In genomic region chr7:140688341-140688740, GRCh38 we compare ENCODE assay signal across 21 cellular contexts. TPM values are rescaled to one million over a fixed set of nuclear protein-coding genes. Genes with fewer than 3 reads are reported as not detected.
DNase-seq lines count a peak whose midpoint lies in the region; ATAC-seq and TF ChIP-seq lines count a peak whose summit lies in the region.
"Had no signal": no experiment of that assay in that cellular context is flagged by ENCODE, and none has a peak within 500 bp of the region (broad histone marks: within the 10 kb centered on the region; RNA-seq: fewer than 3 reads in every experiment).

No MANE protein-coding gene starts in this region.

- DNase-seq in cardiac septum (ENCODE audit: low spot score) (peak; percentile 46), heart left ventricle (no peak), H9 (no peak), mesenteric fat pad (ENCODE audit: low spot score) (peak; percentile 60), spleen (peak; percentile 49), cerebellum (ENCODE audit: low spot score) (no peak)
- DNase-seq in stimulated activated naive CD4-positive, alpha-beta T cell (lab: John Stamatoyannopoulos, UW), result no peak
- DNase-seq: ACHN; BE2C; C1 segment of cervical spinal cord; CD4-positive, CD25-positive, alpha-beta regulatory T cell; CD8-positive, alpha-beta memory T cell; COR-L47; DMS 273 treated with DMSO at 0.1 percent for 48 hours; DMS53; DND-41; EL; GOT3; H7 had no signal

- no peak overlapping the region for H4K5ac ChIP-seq in H9 (ENCODE audit: insufficient read length, low read depth, low read length)

- no peak overlapping the region for H2BK20ac ChIP-seq in H9 (ENCODE audit: low read depth, low read length, poor library complexity, severe bottlenecking)

- no peak overlapping the region for H3K4me3 Mint-ChIP-seq in H9
- H3K4me3 Mint-ChIP-seq: CD4-positive, CD25-positive, alpha-beta regulatory T cell; CD8-positive, alpha-beta memory T cell had no signal

- no peak overlapping the region for H3K14ac ChIP-seq in H9 (ENCODE audit: insufficient read depth, low read length)

- H3K4ac ChIP-seq in H9 (ENCODE audit: low read depth, low read length), result no peak overlapping the region

- H2BK12ac ChIP-seq in H9 (ENCODE audit: insufficient read length, low read depth, low read length), result no peak overlapping the region

- no peak overlapping the region for H3T11ph ChIP-seq in H9 (ENCODE audit: low read length)

- H2BK15ac ChIP-seq in H9 (ENCODE audit: low read depth, low read length), result no peak overlapping the region

- no peak overlapping the region for H3K4me3 ChIP-seq in heart left ventricle
- no peak overlapping the region for H3K4me3 ChIP-seq in spleen

- no peak overlapping the region for H2AFZ ChIP-seq in H9 (ENCODE audit: low read length)

- H2AK5ac ChIP-seq in H9 (ENCODE audit: insufficient read length, low read length), result no peak overlapping the region

- H3K27ac Mint-ChIP-seq in H9, result peak overlapping the region in 2 of 3 experiments; percentile 39 to 86; a peak in 3 of 7 replicates
- H3K27ac Mint-ChIP-seq: CD4-positive, CD25-positive, alpha-beta regulatory T cell had no signal

- TF ChIP-seq POLR2A in heart left ventricle (IDR thresholded peaks at IDR 0.05), result no peak
- TF ChIP-seq POLR2A in spleen (IDR thresholded peaks at IDR 0.05), result no peak

- no peak overlapping the region for H3K4me2 ChIP-seq in H9 (ENCODE audit: insufficient read depth, insufficient read length, low read length)

- H3K36me3 ChIP-seq in heart left ventricle (peaks cover 0 to 60% (median 41%) of the 10 kb centered on the region in 9 donors), spleen (peaks cover 0 to 100% (median 34%) of the 10 kb centered on the region in 6 donors)
- H3K36me3 ChIP-seq: BE2C had no signal

- H3K23me2 ChIP-seq in H9 (ENCODE audit: insufficient read length, low read depth, low read length, poor library complexity, severe bottlenecking), result no peaks in the 10 kb centered on the region

- no peaks in the 10 kb centered on the region for H3K79me2 ChIP-seq in H9 (ENCODE audit: insufficient read depth, low read length)

- peaks cover 0 to 7% of the 10 kb centered on the region in 2 experiments; a peak in 2 of 4 replicates for H3K4me1 Mint-ChIP-seq in H9
- H3K4me1 Mint-ChIP-seq: CD4-positive, CD25-positive, alpha-beta regulatory T cell; CD8-positive, alpha-beta memory T cell had no signal

- H3K79me1 ChIP-seq in H9 (ENCODE audit: insufficient read depth, low read depth, low read length, poor library complexity, severe bottlenecking), result no peaks in the 10 kb centered on the region

- WGBS in heart left ventricle, 4 donors, result 89 to 94% (median 94%) methylated on average over 6 of the region's 6 CpGs
- no CpG with 5 or more reads among the region's 6 CpGs for WGBS in H9 (ENCODE audit: extremely low coverage, insufficient read length, low lambda C conversion rate)
- 92 to 98% (median 94%) methylated on average over 5 to 6 of the region's 6 CpGs for WGBS in spleen, 5 donors

- no peak overlapping the region for H3K18ac ChIP-seq in H9 (ENCODE audit: insufficient read length, low read depth, low read length)

- no peak overlapping the region for H4K91ac ChIP-seq in H9 (ENCODE audit: insufficient read length, low read depth, low read length)

- no peaks in the 10 kb centered on the region for H3K9me3 ChIP-seq in heart left ventricle
- H3K9me3 ChIP-seq in H9 (ENCODE audit: control insufficient read depth, low read depth, low read length), result no peaks in the 10 kb centered on the region
- H3K9me3 ChIP-seq in spleen, result no peaks in the 10 kb centered on the region
- H3K9me3 ChIP-seq: BE2C had no signal

- TF ChIP-seq CTCF in heart left ventricle (IDR thresholded peaks at IDR 0.05) (no peak), H9 (conservative IDR thresholded peaks at IDR 0.05) (no peak), spleen (IDR thresholded peaks at IDR 0.05 in 8 of 11, conservative IDR thresholded peaks at IDR 0.05 in 3 of 11) (no peak)

- H3K9me3 Mint-ChIP-seq in H9, result no peaks in the 10 kb centered on the region
- H3K9me3 Mint-ChIP-seq: CD4-positive, CD25-positive, alpha-beta regulatory T cell had no signal

- H2BK120ac ChIP-seq in H9 (ENCODE audit: low read depth, low read length, poor library complexity, severe bottlenecking), result no peak overlapping the region

- no peak overlapping the region for H2BK5ac ChIP-seq in H9 (ENCODE audit: insufficient read length, low read length)

- H4K20me1 ChIP-seq in H9 (ENCODE audit: control insufficient read depth, insufficient read depth, insufficient read length), result no peaks in the 10 kb centered on the region

- H3K56ac ChIP-seq in H9 (ENCODE audit: insufficient read length, low read depth, low read length), result no peak overlapping the region

- peaks cover 0 to 10% (median 3%) of the 10 kb centered on the region in 3 experiments; a peak in 3 of 7 replicates for H3K36me3 Mint-ChIP-seq in H9 (ENCODE audit: insufficient read depth in 1 of 3, low read depth in 3 of 3)

- H3K4me1 ChIP-seq in heart left ventricle (no peaks in the 10 kb centered on the region), H9 (ENCODE audit: insufficient read depth, low read length) (no peaks in the 10 kb centered on the region), spleen (no peaks in the 10 kb centered on the region)
- H3K4me1 ChIP-seq: BE2C had no signal

- no peak for ATAC-seq in heart left ventricle
- ATAC-seq in HG03378 (IDR thresholded peaks at IDR 0.05; ENCODE audit: unreplicated experiment), result no peak

- no peak overlapping the region for H4K8ac ChIP-seq in H9 (replicated peaks; ENCODE audit: insufficient read length, low read depth, low read length)

- H3K27me3 ChIP-seq in heart left ventricle, result no peaks in the 10 kb centered on the region
- H3K27me3 ChIP-seq in H9 (ENCODE audit: insufficient read depth, low read length), result no peaks in the 10 kb centered on the region
- H3K27me3 ChIP-seq in spleen (replicated peaks in 1 of 7), result no peaks in the 10 kb centered on the region
- H3K27me3 ChIP-seq: BE2C had no signal

- H3K27ac ChIP-seq in heart left ventricle (no peak overlapping the region), H9 (ENCODE audit: insufficient read length, low read depth, low read length) (no peak overlapping the region), spleen (no peak overlapping the region)
- H3K27ac ChIP-seq: HL-60 had no signal

- no peak overlapping the region for H3K23ac ChIP-seq in H9 (ENCODE audit: insufficient read length, low read depth, low read length)

- H3K9ac ChIP-seq in H9 (ENCODE audit: extremely low read depth, insufficient read length, low read length), result no peak overlapping the region

- intact Hi-C loops in cardiac septum (cut with DNase I), result no loop called here
- intact Hi-C loops in heart left ventricle (cut with DNase I), result loop anchor here in 1 of 10 donors (10.0 kb wide), 1 partner anchor 326 kb away; the partner anchor contains the start of gene MRPS33
- intact Hi-C loops in spleen (cut with DNase I; ENCODE audit: low total_unique reads), result no loop called here

- no peaks in the 10 kb centered on the region; the same call in 1 of the 2 replicates for H3K27me3 Mint-ChIP-seq in H9 (ENCODE audit: low read depth)
- H3K27me3 Mint-ChIP-seq: CD4-positive, CD25-positive, alpha-beta regulatory T cell; CD8-positive, alpha-beta memory T cell had no signal

RNA-seq across cellular contexts. Expression of gene NDUFB2, which starts 8.2 kb away (rescaled TPM):
- 505 TPM for total RNA-seq in cardiac septum
- total RNA-seq in heart left ventricle, result 1,000 to 10,000 TPM in 1 of 9 donors, 100 to 1,000 TPM in 8; 458 to 1,005 (median 615) TPM
- 100 to 1,000 TPM; 525 to 727 TPM for polyA plus RNA-seq in heart left ventricle
- total RNA-seq in H9 (2021), result 177 and 185 TPM in 2 replicates
- total RNA-seq in mesenteric fat pad, result 202 TPM
- total RNA-seq in spleen, result 100 to 1,000 TPM; 104 to 235 (median 123) TPM
- 100 to 1,000 TPM; 155 to 370 (median 238) TPM for polyA plus RNA-seq in spleen
- 50.7 TPM for total RNA-seq in cerebellum

RNA-seq across cellular contexts. Expression of gene ADCK2, which starts 15.6 kb away (rescaled TPM):
- total RNA-seq in cardiac septum (9.3 TPM), heart left ventricle (10 to 100 TPM in 6 of 9 donors, 1 to 10 TPM in 3; 6.8 to 18.3 (median 10.5) TPM), H9 (2021) (12.3 and 12.4 TPM in 2 replicates), mesenteric fat pad (13.3 TPM), spleen (10 to 100 TPM; 16.9 to 25.2 (median 20.4) TPM), cerebellum (15.0 TPM)
- polyA plus RNA-seq in heart left ventricle (10 to 100 TPM in 1 of 2 donors, 1 to 10 TPM in 1; 5.3 to 15.4 TPM), spleen (10 to 100 TPM; 10.6 to 15.6 (median 11.9) TPM)

RNA-seq across cellular contexts. Expression of gene DENND2A, which starts 47.7 kb away (rescaled TPM):
- total RNA-seq in cardiac septum (7.2 TPM), heart left ventricle (10 to 100 TPM in 6 of 9 donors, 1 to 10 TPM in 3; 6.7 to 17.9 (median 10.8) TPM), H9 (2021) (7.3 and 8.2 TPM in 2 replicates), mesenteric fat pad (24.6 TPM), spleen (10 to 100 TPM in 6 of 7 donors, 1 to 10 TPM in 1; 9.6 to 35.3 (median 19.9) TPM), cerebellum (31.7 TPM)
- polyA plus RNA-seq in heart left ventricle (1 to 10 TPM; 4.6 to 6.2 TPM), spleen (1 to 10 TPM; 1.9 to 7.7 (median 6.6) TPM)
- total RNA-seq: CD4-positive, CD25-positive, alpha-beta regulatory T cell; CD8-positive, alpha-beta memory T cell had no signal
- polyA plus RNA-seq: CD4-positive, CD25-positive, alpha-beta regulatory T cell; CD8-positive, alpha-beta memory T cell had no signal

Comparison
In these comparisons a context has a peak if more than half of its experiments do, and no peak if none do; other contexts are left out.
1. DNase-seq: peak in cardiac septum (single experiment), mesenteric fat pad (single experiment) and spleen (single experiment); none in heart left ventricle (0 of 5), H9 (single experiment), cerebellum (single experiment) and stimulated activated naive CD4-positive, alpha-beta T cell (0 of 6).